In genomic region chr11:88538088-88538487, GRCh38 we compare ENCODE assay signal across 20 cellular contexts.
DNase-seq lines count a peak whose midpoint lies in the region; ATAC-seq and TF ChIP-seq lines count a peak whose summit lies in the region.
"Had no signal": no experiment of that assay in that cellular context is flagged by ENCODE, and none has a peak within 500 bp of the region (broad histone marks: within the 10 kb centered on the region; RNA-seq: fewer than 3 reads in every experiment).

No MANE protein-coding gene starts in this region.

- H3K9me3 Mint-ChIP-seq in HFFc6: peaks cover 4% of the 10 kb centered on the region; the same call in 1 of the 2 replicates
- no peaks in the 10 kb centered on the region for H3K9me3 Mint-ChIP-seq in stimulated activated memory B cell treated with anti-CD40 and anti-IgM and Interleukin-4, amounts not matched to agents 10 μg/mL and 1 μg/mL and 100 μg/mL, for 72 hours

- H3K4me1 Mint-ChIP-seq in HFFc6 (ENCODE audit: low read depth) (peaks cover 52% of the 10 kb centered on the region), T-helper 17 cell (no peaks in the 10 kb centered on the region)
- H3K4me1 Mint-ChIP-seq in stimulated activated memory B cell treated with anti-CD40 and anti-IgM and Interleukin-4, amounts not matched to agents 10 μg/mL and 1 μg/mL and 100 μg/mL, for 72 hours: no peaks in the 10 kb centered on the region

- ATAC-seq in T-helper 17 cell (no peak), GM19324 (IDR thresholded peaks at IDR 0.05; ENCODE audit: low FRiP score, unreplicated experiment) (no peak), HG03521 (IDR thresholded peaks at IDR 0.05; ENCODE audit: unreplicated experiment) (no peak)
- no peak for ATAC-seq in stimulated activated memory B cell treated with anti-CD40 and anti-IgM and Interleukin-4, amounts not matched to agents 10 μg/mL and 1 μg/mL and 100 μg/mL, for 72 hours
- ATAC-seq: heart right ventricle, right cardiac atrium had no signal

- H3K36me3 Mint-ChIP-seq in HFFc6 (ENCODE audit: low read depth) (peaks cover 17% of the 10 kb centered on the region; the same call in 1 of the 2 replicates), T-helper 17 cell (ENCODE audit: low read depth) (peaks cover 1% of the 10 kb centered on the region)
- H3K36me3 Mint-ChIP-seq in stimulated activated memory B cell treated with anti-CD40 and anti-IgM and Interleukin-4, amounts not matched to agents 10 μg/mL and 1 μg/mL and 100 μg/mL, for 72 hours: no peaks in the 10 kb centered on the region

- DNase-seq in AG09309 (ENCODE audit: low read depth) (peak; percentile 41), HFFc6 (no peak), T-helper 17 cell (no peak), fibroblast of pulmonary artery (ENCODE audit: low read depth) (peak; percentile 67), NK-92 (lab: John Stamatoyannopoulos, UW; ENCODE audit: unreplicated experiment) (no peak)
- DNase-seq: activated CD4-positive, CD25-positive, alpha-beta regulatory T cell; activated effector memory CD4-positive, alpha-beta T cell treated with Interleukin-2 at 50 U/mL for 16 hours; amygdala; Caco-2; heart right ventricle; NCI-H1092; NCI-H2107; NCI-H748 treated with DMSO at 0.1 percent for 48 hours; Peyer's patch; right cardiac atrium; T-helper 1 cell had no signal

- TF ChIP-seq CTCF in AG09309 (IDR thresholded peaks at IDR 0.05; ENCODE audit: control insufficient read depth, insufficient read depth, low read depth, low read length, missing control alignments): no peak
- no peak for TF ChIP-seq CTCF in HFFc6 (IDR thresholded peaks at IDR 0.05)
- no peak for TF ChIP-seq CTCF in fibroblast of pulmonary artery (IDR thresholded peaks at IDR 0.05; ENCODE audit: low read length, missing control alignments)

- H3K27ac Mint-ChIP-seq in HFFc6: peak overlapping the region; percentile 64
- peak overlapping the region; percentile 24 for H3K27ac Mint-ChIP-seq in T-helper 17 cell
- H3K27ac Mint-ChIP-seq in stimulated activated memory B cell treated with anti-CD40 and anti-IgM and Interleukin-4, amounts not matched to agents 10 μg/mL and 1 μg/mL and 100 μg/mL, for 72 hours: no peak overlapping the region

- peak overlapping the region; percentile 21; the same call in 1 of the 2 replicates for H3K4me3 Mint-ChIP-seq in HFFc6
- H3K4me3 Mint-ChIP-seq in T-helper 17 cell: no peak overlapping the region
- no peak overlapping the region for H3K4me3 Mint-ChIP-seq in stimulated activated memory B cell treated with anti-CD40 and anti-IgM and Interleukin-4, amounts not matched to agents 10 μg/mL and 1 μg/mL and 100 μg/mL, for 72 hours

- H3K27me3 Mint-ChIP-seq in HFFc6 (ENCODE audit: insufficient read depth): peaks cover 2% of the 10 kb centered on the region
- H3K27me3 Mint-ChIP-seq in T-helper 17 cell: peaks cover 36% of the 10 kb centered on the region
- no peaks in the 10 kb centered on the region for H3K27me3 Mint-ChIP-seq in stimulated activated memory B cell treated with anti-CD40 and anti-IgM and Interleukin-4, amounts not matched to agents 10 μg/mL and 1 μg/mL and 100 μg/mL, for 72 hours

- H3K9me3 ChIP-seq in T-helper 17 cell (ENCODE audit: control insufficient read depth, low read length, poor library complexity, severe bottlenecking): no peaks in the 10 kb centered on the region
- H3K9me3 ChIP-seq: Caco-2, heart right ventricle, Peyer's patch, suprapubic skin had no signal

- H3K4me3 ChIP-seq in AG09309 (ENCODE audit: control insufficient read depth, low read depth, low read length): no peak overlapping the region
- H3K4me3 ChIP-seq in fibroblast of pulmonary artery (replicated peaks; ENCODE audit: low read depth, low read length): no peak overlapping the region
- H3K4me3 ChIP-seq: heart right ventricle, Peyer's patch, suprapubic skin had no signal

Comparison
In these comparisons a context has a peak if more than half of its experiments do, and no peak if none do; other contexts are left out.
1. DNase-seq: peak in AG09309 (single experiment) and fibroblast of pulmonary artery (single experiment); none in HFFc6 (single experiment), T-helper 17 cell (0 of 3) and NK-92 (single experiment).